Comparison of ENCODE assay signal across 1 cellular context in genomic region chr17:39145143-39145542, GRCh38.
TF ChIP-seq lines count a peak whose summit lies in the region.

No MANE protein-coding gene starts in this region.

TF ChIP-seq in WTC11, 78 proteins besides CTCF, POLR2A, EP300 and RAD21 (continued from another document):
- TF ChIP-seq HMGA2 (CRISPR knock-in tag; IDR thresholded peaks at IDR 0.05): no peak
- TF ChIP-seq IRF2 (CRISPR knock-in tag; IDR thresholded peaks at IDR 0.05; ENCODE audit: borderline replicate concordance, low read depth): no peak
- no peak for TF ChIP-seq SMAD4 (CRISPR knock-in tag; IDR thresholded peaks at IDR 0.05)
- no peak for TF ChIP-seq ESRRA (CRISPR knock-in tag; IDR thresholded peaks at IDR 0.05; ENCODE audit: borderline replicate concordance)
- no peak for TF ChIP-seq ZSCAN18 (CRISPR knock-in tag; IDR thresholded peaks at IDR 0.05)
- TF ChIP-seq FOXP4 (CRISPR knock-in tag; IDR thresholded peaks at IDR 0.05): no peak
- TF ChIP-seq EMX1 (CRISPR knock-in tag; IDR thresholded peaks at IDR 0.05): no peak
- TF ChIP-seq SOX15 (CRISPR knock-in tag; IDR thresholded peaks at IDR 0.05): no peak
- TF ChIP-seq ATF2 (CRISPR knock-in tag; IDR thresholded peaks at IDR 0.05; ENCODE audit: borderline replicate concordance, low read depth): no peak
- no peak for TF ChIP-seq ARID4B (CRISPR knock-in tag; IDR thresholded peaks at IDR 0.05; ENCODE audit: borderline replicate concordance)
- TF ChIP-seq ZNF138 (CRISPR knock-in tag; conservative IDR thresholded peaks at IDR 0.05): no peak
- no peak for TF ChIP-seq MXD4 (CRISPR knock-in tag; IDR thresholded peaks at IDR 0.05; ENCODE audit: borderline replicate concordance)
- no peak for TF ChIP-seq CREB1 (CRISPR knock-in tag; IDR thresholded peaks at IDR 0.05)
- TF ChIP-seq NFYB (CRISPR knock-in tag; conservative IDR thresholded peaks at IDR 0.05; ENCODE audit: low read depth): no peak
- TF ChIP-seq CREM (CRISPR knock-in tag; IDR thresholded peaks at IDR 0.05): no peak
- no peak for TF ChIP-seq NR1H2 (CRISPR knock-in tag; IDR thresholded peaks at IDR 0.05)
- TF ChIP-seq ZNF532 (CRISPR knock-in tag; IDR thresholded peaks at IDR 0.05; ENCODE audit: borderline replicate concordance): no peak
